ENCODE assay signal across 7 cellular contexts in genomic region chr4:3893591-3893990, GRCh38.
A peak's percentile ranks its signal among the peaks of the same experiment; 100 is the strongest.
DNase-seq lines count a peak whose midpoint lies in the region; ATAC-seq, FAIRE-seq and TF ChIP-seq lines count a peak whose summit lies in the region.
"Not testable (repeated sequence)": the region's sequence is repeated elsewhere in the genome, so short reads cannot be mapped to it uniquely, and the experiment has no call there.

No MANE protein-coding gene starts in this region.

- TF ChIP-seq RAD21 in HepG2 (CRISPR knock-in tag; IDR thresholded peaks at IDR 0.05), result 0 out of 2 replicates have a peak, but pooled peaks have one; percentile 14

- WGBS in HepG2 (ENCODE audit: low lambda C conversion rate), result 0% methylated on average over 3 of the region's 8 CpGs

- in situ Hi-C loops in HepG2 (cut with HindIII; ENCODE audit: extremely low pct_ligation_motif_present, low pct_unique_long_range_greater_than_20kb), result not testable (repeated sequence)

- POLR2A ChIA-PET in HepG2 (lab: Yijun Ruan, JAX), result not testable (repeated sequence)

- not testable (repeated sequence) for ATAC-seq in HepG2

- H3K27ac ChIP-seq in HepG2 (ENCODE audit: extremely low read length, insufficient read depth, low read length), result not testable (repeated sequence)

- not testable (repeated sequence) for H4K20me1 ChIP-seq in HepG2 (ENCODE audit: insufficient read depth, low read length)

- not testable (repeated sequence) for TF ChIP-seq POLR2A in HepG2 (IDR thresholded peaks at IDR 0.05; ENCODE audit: insufficient read depth in 1 of 2, low read depth in 2 of 2, low read length in 2 of 2)

- not testable (repeated sequence) for H3K4me3 ChIP-seq in HFF-Myc (replicated peaks; ENCODE audit: low read depth, low read length); NT2/D1 (ENCODE audit: insufficient read length, low read depth); choroid plexus epithelial cell (ENCODE audit: low read depth, low read length); HepG2 (replicated peaks in 1 of 3; ENCODE audit: insufficient read depth in 1 of 3, low read depth in 2 of 3, low read length in 3 of 3)

- H3K4me1 ChIP-seq in NT2/D1 (ENCODE audit: insufficient read depth, insufficient read length), result not testable (repeated sequence)
- H3K4me1 ChIP-seq in HepG2 (ENCODE audit: insufficient read depth, low read length), result peaks cover 18% of the 10 kb centered on the region

- DNase-seq in ELF-1 (ENCODE audit: low read depth, low spot score), result peak; percentile 82
- DNase-seq in HFF-Myc (ENCODE audit: extremely low read depth, low read depth); choroid plexus epithelial cell (ENCODE audit: low read depth); HepG2 (ENCODE audit: low spot score): not testable (repeated sequence)
- DNase-seq in NT2/D1 (ENCODE audit: low read depth, low spot score), result peak; percentile 35
- DNase-seq in activated CD8-positive, alpha-beta memory T cell treated with anti-CD3 and anti-CD28 coated beads, Interleukin-2, amount 50 U/mL, for 48 hours, result peak; percentile 65
- peak; percentile 33 for DNase-seq in stimulated activated CD4-positive, alpha-beta T cell treated with anti-CD3 and anti-CD28 coated beads, Interleukin-4, amount 100 ng/mL, for 1 hour

- not testable (repeated sequence) for H3K79me2 ChIP-seq in HepG2 (ENCODE audit: insufficient read depth, low read length)

- H3K27me3 ChIP-seq in NT2/D1 (ENCODE audit: insufficient read depth, insufficient read length); HepG2 (ENCODE audit: control insufficient read depth in 1 of 2, insufficient read depth in 2 of 2, low read length in 2 of 2): not testable (repeated sequence)

- H3K36me3 ChIP-seq in NT2/D1 (ENCODE audit: insufficient read depth, insufficient read length, low read length); HepG2 (replicated peaks in 1 of 2; ENCODE audit: control insufficient read depth in 1 of 2, insufficient read depth in 2 of 2, low read length in 2 of 2): not testable (repeated sequence)

- peak overlapping the region; percentile 47; the same call in 1 of the 2 replicates for H3K4me2 ChIP-seq in HepG2 (ENCODE audit: low read depth, low read length)

- not testable (repeated sequence) for FAIRE-seq in HepG2 (lab: Jason Lieb, UNC)

- not testable (repeated sequence) for H2AFZ ChIP-seq in HepG2 (ENCODE audit: low read length)

- H3K9me3 ChIP-seq in NT2/D1 (ENCODE audit: insufficient read depth, low read length); HepG2 (ENCODE audit: low read length): not testable (repeated sequence)

- TF ChIP-seq CTCF in HFF-Myc (IDR thresholded peaks at IDR 0.05; ENCODE audit: low read depth, low read length, missing control alignments) (peak; percentile 7), choroid plexus epithelial cell (conservative IDR thresholded peaks at IDR 0.05; ENCODE audit: low read depth, low read length) (peak; percentile 30), HepG2 (CRISPR knock-in tag; IDR thresholded peaks at IDR 0.05) (peak; percentile 52)

- not testable (repeated sequence) for BruUV-seq in HepG2 (replicated peaks; lab: Mats Ljungman, UMichigan)

- CTCF ChIA-PET in HepG2 (lab: Yijun Ruan, JAX; ENCODE audit: low intra/inter-chr PET ratio, low total read pairs), result interaction anchor here (1.3 kb wide), 1 partner anchor 48 kb away, joined by 4 read pairs; no protein-coding TSS in a partner anchor

- H3K9ac ChIP-seq in NT2/D1 (ENCODE audit: insufficient read length, low read depth); HepG2 (ENCODE audit: insufficient read depth, low read depth, low read length): not testable (repeated sequence)

- intact Hi-C loops in HepG2 (cut with micrococcal nuclease; ENCODE audit: unreplicated experiment), result not testable (repeated sequence)

- not testable (repeated sequence) for TF ChIP-seq EP300 in HepG2 (IDR thresholded peaks at IDR 0.05; ENCODE audit: low read depth in 2 of 2, low read length in 2 of 2); HepG2 (CRISPR knock-in tag; IDR thresholded peaks at IDR 0.05; ENCODE audit: borderline replicate concordance)

TF ChIP-seq in HepG2, 621 proteins besides CTCF, POLR2A, EP300 and RAD21:
- 0 out of 2 replicates have a peak, but pooled peaks have one; percentile 35 for TF ChIP-seq ZNF263 (CRISPR knock-in tag; IDR thresholded peaks at IDR 0.05)
- TF ChIP-seq, protein P1, sequence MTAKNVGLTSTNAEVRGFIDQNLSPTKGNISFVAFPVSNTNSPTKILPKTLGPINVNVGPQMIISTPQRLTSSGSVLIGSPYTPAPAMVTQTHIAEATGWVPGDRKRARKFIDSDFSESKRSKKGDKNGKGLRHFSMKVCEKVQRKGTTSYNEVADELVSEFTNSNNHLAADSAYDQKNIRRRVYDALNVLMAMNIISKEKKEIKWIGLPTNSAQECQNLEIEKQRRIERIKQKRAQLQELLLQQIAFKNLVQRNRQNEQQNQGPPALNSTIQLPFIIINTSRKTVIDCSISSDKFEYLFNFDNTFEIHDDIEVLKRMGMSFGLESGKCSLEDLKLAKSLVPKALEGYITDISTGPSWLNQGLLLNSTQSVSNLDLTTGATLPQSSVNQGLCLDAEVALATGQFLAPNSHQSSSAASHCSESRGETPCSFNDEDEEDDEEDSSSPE (CRISPR knock-in tag; IDR thresholded peaks at IDR 0.05), result peak; percentile 50; the same call in 1 of the 2 replicates
- TF ChIP-seq STAG1 (CRISPR knock-in tag; IDR thresholded peaks at IDR 0.05), result peak; percentile 69
- TF ChIP-seq TFDP1 (CRISPR knock-in tag; IDR thresholded peaks at IDR 0.05; ENCODE audit: borderline replicate concordance), result peak; percentile 29; the same call in 1 of the 2 replicates
